Comparison of ENCODE assay signal across 1 cellular context in the genomic region with DNA sequence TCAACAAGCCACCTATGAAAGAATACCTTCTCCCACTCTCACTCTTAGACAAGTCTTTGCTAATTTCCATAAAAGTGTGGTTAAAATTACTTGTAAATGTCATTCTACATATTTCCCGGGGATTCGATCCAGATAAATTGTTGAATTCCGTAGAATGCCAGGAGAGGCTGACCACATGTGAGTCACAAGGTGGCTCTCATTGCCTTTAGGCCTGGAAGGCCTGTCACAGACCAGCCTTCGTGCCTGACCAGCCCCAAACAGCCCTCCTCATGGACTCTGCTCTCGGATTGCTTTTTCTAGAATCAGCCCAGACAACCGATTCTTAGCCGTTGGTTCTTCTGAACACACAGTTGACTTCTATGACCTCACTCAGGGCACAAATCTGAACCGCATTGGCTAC.
A peak's percentile ranks its signal among the peaks of the same experiment; 100 is the strongest.
TF ChIP-seq lines count a peak whose summit lies in the region.

No MANE protein-coding gene starts in this region.

TF ChIP-seq in SK-N-SH, 30 proteins besides CTCF, POLR2A, EP300 and RAD21 (continued from another document):
- no peak for TF ChIP-seq TCF12 (IDR thresholded peaks at IDR 0.05)
- no peak for TF ChIP-seq GABPA (IDR thresholded peaks at IDR 0.05; ENCODE audit: low read depth)
- 0 out of 2 replicates have a peak, but pooled peaks have one; percentile 6 for TF ChIP-seq JUND (IDR thresholded peaks at IDR 0.05)
- TF ChIP-seq FOXJ3 (CRISPR knock-in tag; IDR thresholded peaks at IDR 0.05), result no peak
- no peak for TF ChIP-seq EZH2phosphoT487 (IDR thresholded peaks at IDR 0.05; ENCODE audit: borderline replicate concordance, low read depth)
- no peak for TF ChIP-seq SIN3A (IDR thresholded peaks at IDR 0.05; ENCODE audit: borderline replicate concordance, low read depth, low read length)
